Comparison of ENCODE assay signal across 8 cellular contexts in the genomic region with DNA sequence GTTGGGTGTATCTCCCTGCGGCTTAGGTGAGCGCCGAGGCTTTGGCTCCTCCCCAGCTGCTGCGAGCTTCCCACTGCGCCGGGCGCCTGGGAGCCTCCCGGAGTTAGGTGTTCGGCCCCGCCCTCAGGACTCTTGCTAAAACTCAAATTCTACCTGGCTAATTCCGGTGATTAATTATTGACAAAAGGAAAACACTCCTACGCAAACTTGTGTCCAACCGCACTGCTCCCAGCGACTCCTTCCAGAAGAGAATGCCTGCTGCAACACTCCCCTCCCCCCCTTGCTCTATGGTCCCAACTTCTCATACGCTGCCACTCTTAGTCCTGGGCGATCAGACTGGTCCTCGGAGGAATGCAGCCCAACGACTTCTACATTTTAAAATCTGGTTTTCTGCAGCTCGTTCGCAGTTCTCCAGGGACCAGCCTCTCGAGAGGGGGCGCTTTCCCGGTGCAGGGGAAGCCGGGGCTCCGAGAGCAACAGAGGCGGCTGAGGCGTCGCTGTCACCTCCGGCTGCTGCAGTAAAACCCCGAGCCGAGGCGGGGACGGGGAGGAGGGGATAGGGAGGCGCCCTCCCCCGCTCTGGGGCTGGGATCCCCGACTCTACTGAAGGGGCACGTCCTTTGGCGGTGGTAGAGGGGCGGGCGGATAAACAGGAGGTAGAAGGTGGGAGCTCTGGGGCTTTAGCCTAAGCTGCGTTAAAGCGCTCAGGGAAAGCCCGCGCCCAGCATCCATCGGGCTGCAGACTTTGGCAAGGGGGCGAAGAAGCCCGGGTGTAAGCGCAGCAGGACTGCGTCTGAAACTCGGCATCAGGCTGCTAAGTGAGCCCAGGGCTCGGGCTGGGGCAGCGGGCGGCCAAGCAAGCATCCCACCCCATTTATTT. TPM values are rescaled to one million over a fixed set of nuclear protein-coding genes. Genes with fewer than 3 reads are reported as not detected.
DNase-seq lines count a peak whose midpoint lies in the region; ATAC-seq and TF ChIP-seq lines count a peak whose summit lies in the region.

A gene with protein sequence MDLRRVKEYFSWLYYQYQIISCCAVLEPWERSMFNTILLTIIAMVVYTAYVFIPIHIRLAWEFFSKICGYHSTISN (minus strand): TSS at position 77 of the 880 bp plus-strand sequence. CDS start 25,194 bp downstream, outside the sequence.

- H3K27me3 ChIP-seq in right atrium auricular region (no peaks in the 10 kb centered on the region), rectal smooth muscle tissue (ENCODE audit: control insufficient read depth, insufficient read depth, low read length) (peaks cover 5% of the 10 kb centered on the region)

- H3K9me3 ChIP-seq in right atrium auricular region, result no peaks in the 10 kb centered on the region

- DNase-seq in C1 segment of cervical spinal cord (lab: John Stamatoyannopoulos, UW), result peak in 9 of 14 donors; percentile 2 to 81 (median 24)
- peak; percentile 26 for DNase-seq in HK-2 (ENCODE audit: unreplicated experiment)
- peak in 49 of 56 donors; percentile 5 to 61 (median 28) for DNase-seq in amygdala (lab: John Stamatoyannopoulos, UW)
- no peak for DNase-seq in right atrium auricular region (ENCODE audit: low spot score)

- H3K27ac ChIP-seq in right atrium auricular region (peak within 1 kb of the TSS in 1 of 2 donors; percentile 18), rectal smooth muscle tissue (ENCODE audit: low read depth, low read length) (no peak within 1 kb of the TSS)

- no peaks in the 10 kb centered on the region for H3K36me3 ChIP-seq in right atrium auricular region
- H3K36me3 ChIP-seq in rectal smooth muscle tissue (ENCODE audit: control insufficient read depth, insufficient read depth, low read length), result no peaks in the 10 kb centered on the region

- no peak within 1 kb of the TSS for H3K9ac ChIP-seq in rectal smooth muscle tissue (ENCODE audit: low read length)

- TF ChIP-seq CTCF in right atrium auricular region (IDR thresholded peaks at IDR 0.05), result peak in 1 of 2 donors; percentile 14

- H3K4me3 ChIP-seq in right atrium auricular region, result peak within 1 kb of the TSS; percentile 37 to 58
- peak within 1 kb of the TSS; percentile 67 for H3K4me3 ChIP-seq in rectal smooth muscle tissue (ENCODE audit: low read length)

- ATAC-seq in GM19395 (IDR thresholded peaks at IDR 0.05; ENCODE audit: unreplicated experiment), result peak; percentile 67
- peak; percentile 82 for ATAC-seq in SK-N-SH treated with all-trans-retinoic acid at 6 μM for 48 hours
- ATAC-seq in HG02840 (IDR thresholded peaks at IDR 0.05; ENCODE audit: low FRiP score, unreplicated experiment), result no peak

- H3K4me1 ChIP-seq in right atrium auricular region, result peaks cover 0 to 14% of the 10 kb centered on the region in 2 donors
- peaks cover 3% of the 10 kb centered on the region for H3K4me1 ChIP-seq in rectal smooth muscle tissue (ENCODE audit: control insufficient read depth, insufficient read depth, low read length)

TF ChIP-seq in SK-N-SH treated with all-trans-retinoic acid at 6 μM for 48 hours, 23 proteins besides CTCF, POLR2A, EP300 and RAD21:
- TF ChIP-seq BACH2 (CRISPR knock-in tag; IDR thresholded peaks at IDR 0.05; ENCODE audit: borderline replicate concordance), result no peak
- TF ChIP-seq ZFP30 (CRISPR knock-in tag; IDR thresholded peaks at IDR 0.05), result no peak
- no peak for TF ChIP-seq TCF4 (CRISPR knock-in tag; IDR thresholded peaks at IDR 0.05; ENCODE audit: borderline replicate concordance)
- no peak for TF ChIP-seq ZFP3 (CRISPR knock-in tag; IDR thresholded peaks at IDR 0.05)
- TF ChIP-seq ZNF70 (CRISPR knock-in tag; IDR thresholded peaks at IDR 0.05), result no peak
- no peak for TF ChIP-seq OSR1 (CRISPR knock-in tag; IDR thresholded peaks at IDR 0.05)
- TF ChIP-seq ZC3H10 (CRISPR knock-in tag; IDR thresholded peaks at IDR 0.05), result no peak
- TF ChIP-seq ESRRG (CRISPR knock-in tag; IDR thresholded peaks at IDR 0.05), result no peak
- TF ChIP-seq ARNTL (CRISPR knock-in tag; IDR thresholded peaks at IDR 0.05; ENCODE audit: borderline replicate concordance, low read depth), result no peak
- TF ChIP-seq, protein P1, sequence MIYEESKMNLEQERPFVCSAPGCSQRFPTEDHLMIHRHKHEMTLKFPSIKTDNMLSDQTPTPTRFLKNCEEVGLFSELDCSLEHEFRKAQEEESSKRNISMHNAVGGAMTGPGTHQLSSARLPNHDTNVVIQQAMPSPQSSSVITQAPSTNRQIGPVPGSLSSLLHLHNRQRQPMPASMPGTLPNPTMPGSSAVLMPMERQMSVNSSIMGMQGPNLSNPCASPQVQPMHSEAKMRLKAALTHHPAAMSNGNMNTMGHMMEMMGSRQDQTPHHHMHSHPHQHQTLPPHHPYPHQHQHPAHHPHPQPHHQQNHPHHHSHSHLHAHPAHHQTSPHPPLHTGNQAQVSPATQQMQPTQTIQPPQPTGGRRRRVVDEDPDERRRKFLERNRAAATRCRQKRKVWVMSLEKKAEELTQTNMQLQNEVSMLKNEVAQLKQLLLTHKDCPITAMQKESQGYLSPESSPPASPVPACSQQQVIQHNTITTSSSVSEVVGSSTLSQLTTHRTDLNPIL (CRISPR knock-in tag; IDR thresholded peaks at IDR 0.05; ENCODE audit: low read depth), result no peak
- TF ChIP-seq RARB (CRISPR knock-in tag; IDR thresholded peaks at IDR 0.05), result no peak
- no peak for TF ChIP-seq ISL1 (CRISPR knock-in tag; IDR thresholded peaks at IDR 0.05)
- TF ChIP-seq, protein P2, sequence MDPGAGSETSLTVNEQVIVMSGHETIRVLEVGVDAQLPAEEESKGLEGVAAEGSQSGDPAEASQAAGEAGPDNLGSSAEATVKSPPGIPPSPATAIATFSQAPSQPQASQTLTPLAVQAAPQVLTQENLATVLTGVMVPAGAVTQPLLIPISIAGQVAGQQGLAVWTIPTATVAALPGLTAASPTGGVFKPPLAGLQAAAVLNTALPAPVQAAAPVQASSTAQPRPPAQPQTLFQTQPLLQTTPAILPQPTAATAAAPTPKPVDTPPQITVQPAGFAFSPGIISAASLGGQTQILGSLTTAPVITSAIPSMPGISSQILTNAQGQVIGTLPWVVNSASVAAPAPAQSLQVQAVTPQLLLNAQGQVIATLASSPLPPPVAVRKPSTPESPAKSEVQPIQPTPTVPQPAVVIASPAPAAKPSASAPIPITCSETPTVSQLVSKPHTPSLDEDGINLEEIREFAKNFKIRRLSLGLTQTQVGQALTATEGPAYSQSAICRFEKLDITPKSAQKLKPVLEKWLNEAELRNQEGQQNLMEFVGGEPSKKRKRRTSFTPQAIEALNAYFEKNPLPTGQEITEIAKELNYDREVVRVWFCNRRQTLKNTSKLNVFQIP (CRISPR knock-in tag; IDR thresholded peaks at IDR 0.05; ENCODE audit: borderline replicate concordance, low read depth), result no peak
- TF ChIP-seq ZNF565 (CRISPR knock-in tag; conservative IDR thresholded peaks at IDR 0.05; ENCODE audit: low read depth), result no peak
- TF ChIP-seq CSDC2 (CRISPR knock-in tag; IDR thresholded peaks at IDR 0.05), result no peak
- TF ChIP-seq, protein P3, sequence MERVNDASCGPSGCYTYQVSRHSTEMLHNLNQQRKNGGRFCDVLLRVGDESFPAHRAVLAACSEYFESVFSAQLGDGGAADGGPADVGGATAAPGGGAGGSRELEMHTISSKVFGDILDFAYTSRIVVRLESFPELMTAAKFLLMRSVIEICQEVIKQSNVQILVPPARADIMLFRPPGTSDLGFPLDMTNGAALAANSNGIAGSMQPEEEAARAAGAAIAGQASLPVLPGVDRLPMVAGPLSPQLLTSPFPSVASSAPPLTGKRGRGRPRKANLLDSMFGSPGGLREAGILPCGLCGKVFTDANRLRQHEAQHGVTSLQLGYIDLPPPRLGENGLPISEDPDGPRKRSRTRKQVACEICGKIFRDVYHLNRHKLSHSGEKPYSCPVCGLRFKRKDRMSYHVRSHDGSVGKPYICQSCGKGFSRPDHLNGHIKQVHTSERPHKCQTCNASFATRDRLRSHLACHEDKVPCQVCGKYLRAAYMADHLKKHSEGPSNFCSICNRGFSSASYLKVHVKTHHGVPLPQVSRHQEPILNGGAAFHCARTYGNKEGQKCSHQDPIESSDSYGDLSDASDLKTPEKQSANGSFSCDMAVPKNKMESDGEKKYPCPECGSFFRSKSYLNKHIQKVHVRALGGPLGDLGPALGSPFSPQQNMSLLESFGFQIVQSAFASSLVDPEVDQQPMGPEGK (CRISPR knock-in tag; IDR thresholded peaks at IDR 0.05; ENCODE audit: borderline replicate concordance), result no peak
- TF ChIP-seq PPARA (CRISPR knock-in tag; IDR thresholded peaks at IDR 0.05; ENCODE audit: borderline replicate concordance), result no peak
- TF ChIP-seq, protein P4, sequence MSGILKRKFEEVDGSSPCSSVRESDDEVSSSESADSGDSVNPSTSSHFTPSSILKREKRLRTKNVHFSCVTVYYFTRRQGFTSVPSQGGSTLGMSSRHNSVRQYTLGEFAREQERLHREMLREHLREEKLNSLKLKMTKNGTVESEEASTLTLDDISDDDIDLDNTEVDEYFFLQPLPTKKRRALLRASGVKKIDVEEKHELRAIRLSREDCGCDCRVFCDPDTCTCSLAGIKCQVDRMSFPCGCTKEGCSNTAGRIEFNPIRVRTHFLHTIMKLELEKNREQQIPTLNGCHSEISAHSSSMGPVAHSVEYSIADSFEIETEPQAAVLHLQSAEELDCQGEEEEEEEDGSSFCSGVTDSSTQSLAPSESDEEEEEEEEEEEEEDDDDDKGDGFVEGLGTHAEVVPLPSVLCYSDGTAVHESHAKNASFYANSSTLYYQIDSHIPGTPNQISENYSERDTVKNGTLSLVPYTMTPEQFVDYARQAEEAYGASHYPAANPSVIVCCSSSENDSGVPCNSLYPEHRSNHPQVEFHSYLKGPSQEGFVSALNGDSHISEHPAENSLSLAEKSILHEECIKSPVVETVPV (CRISPR knock-in tag; IDR thresholded peaks at IDR 0.05), result no peak
- no peak for TF ChIP-seq SNAI2 (CRISPR knock-in tag; IDR thresholded peaks at IDR 0.05)

RNA-seq across cellular contexts. Expression of the gene that starts here (rescaled TPM):
- not detected for total RNA-seq in right atrium auricular region
